In the genomic region with DNA sequence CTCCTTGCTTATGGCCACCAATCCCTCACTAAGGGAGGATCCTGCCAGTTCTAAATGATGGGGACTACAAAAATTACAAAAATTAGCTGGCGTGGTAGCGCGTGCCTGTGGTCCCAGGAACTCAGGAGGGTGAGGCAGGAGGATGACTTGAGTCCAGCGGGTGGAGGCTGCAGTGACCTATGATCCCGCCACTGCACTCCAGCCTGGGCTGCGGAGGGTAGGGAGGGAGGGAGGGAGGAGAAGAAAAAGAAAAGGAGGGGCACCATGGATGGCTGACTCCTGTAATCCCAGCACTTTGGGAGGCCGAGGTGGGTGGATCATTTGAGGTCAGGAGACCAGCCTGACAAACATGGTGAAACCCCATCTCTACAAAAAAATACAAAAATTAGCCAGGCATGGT, we compare ENCODE assay signal across 1 cellular context. TPM values are rescaled to one million over a fixed set of nuclear protein-coding genes. Genes with fewer than 3 reads are reported as not detected.
"Had no signal": no experiment of that assay in that cellular context is flagged by ENCODE, and none has a peak within 500 bp of the region (broad histone marks: within the 10 kb centered on the region; RNA-seq: fewer than 3 reads in every experiment).

No MANE protein-coding gene starts in this region.

RNA-seq across cellular contexts. Expression of gene TMC7, which starts 55.7 kb away (rescaled TPM):
- total RNA-seq: activated naive CD4-positive, alpha-beta T cell treated with anti-CD3 and anti-CD28 coated beads, Interleukin-2, amount 50 U/mL, for 72 hours had no signal
